26 cellular contexts compared by ENCODE assay signal in genomic region chr14:80080601-80081000, GRCh38.
"Had no signal": no experiment of that assay in that cellular context is flagged by ENCODE, and none has a peak within 500 bp of the region (broad histone marks: within the 10 kb centered on the region; RNA-seq: fewer than 3 reads in every experiment).

No MANE protein-coding gene starts in this region.

- ATAC-seq: activated CD4-positive, CD25-positive, alpha-beta regulatory T cell treated with anti-CD3 and anti-CD28 coated beads, Interleukin-2, amount 50 U/mL, for 24 hours; activated CD8-positive, alpha-beta T cell treated with anti-CD3 and anti-CD28 coated beads for 36 hours; activated naive CD4-positive, alpha-beta T cell treated with anti-CD3 and anti-CD28 coated beads, Interleukin-2, amount 50 U/mL, for 72 hours; activated T-cell treated with anti-CD3 and anti-CD28 coated beads, Interleukin-2, amount 50 U/mL, for 4 hours; effector memory CD8-positive, alpha-beta T cell; foreskin keratinocyte; gastrocnemius medialis; T-helper 17 cell had no signal

- H3K36me3 ChIP-seq: brain microvascular endothelial cell, esophagus muscularis mucosa, gastrocnemius medialis, WERI-Rb-1 had no signal

- H3K4me3 ChIP-seq: esophagus muscularis mucosa, gastrocnemius medialis had no signal

- H3K9me3 ChIP-seq: esophagus muscularis mucosa, gastrocnemius medialis had no signal

- DNase-seq: activated B cell treated with CpG ODN at 0.5 μM for 24 hours; activated CD4-positive, alpha-beta T cell treated with anti-CD3 and anti-CD28 coated beads for 48 hours; activated CD4-positive, alpha-beta T cell treated with anti-CD3 and anti-CD28 coated beads, Interleukin-2, amount 50 U/mL, for 1 hour; activated CD4-positive, alpha-beta T cell treated with anti-CD3 and anti-CD28 coated beads, Interleukin-2, amount 50 U/mL, for 48 hours; activated CD8-positive, alpha-beta memory T cell treated with anti-CD3 and anti-CD28 coated beads for 24 hours; activated CD8-positive, alpha-beta T cell treated with anti-CD3 and anti-CD28 coated beads for 36 hours; activated effector memory CD4-positive, alpha-beta T cell treated with anti-CD3 and anti-CD28 coated beads, Interleukin-2, amount 50 U/mL, for 16 hours; activated naive CD4-positive, alpha-beta T cell; activated naive CD4-positive, alpha-beta T cell treated with anti-CD3 and anti-CD28 coated beads, Interleukin-2, amount 10 ng/mL, durations not matched to agents 7 days and 5 days; activated naive CD8-positive, alpha-beta T cell treated with anti-CD3 and anti-CD28 coated beads, Interleukin-2, amount 10 ng/mL, durations not matched to agents 7 days and 5 days; activated T-cell treated with anti-CD3 and anti-CD28 coated beads, Interleukin-2, amount 50 U/mL, for 4 hours; brain microvascular endothelial cell; cortex of kidney; dermis blood vessel endothelial cell; effector CD4-positive, alpha-beta T cell; effector memory CD8-positive, alpha-beta T cell; erythroblast; foreskin keratinocyte; gastrocnemius medialis; T-helper 1 cell; T-helper 17 cell; T1000; WERI-Rb-1 had no signal

- H3K27me3 ChIP-seq: brain microvascular endothelial cell, esophagus muscularis mucosa, foreskin keratinocyte, gastrocnemius medialis had no signal
